Comparison of ENCODE assay signal across 17 cellular contexts in the genomic region with DNA sequence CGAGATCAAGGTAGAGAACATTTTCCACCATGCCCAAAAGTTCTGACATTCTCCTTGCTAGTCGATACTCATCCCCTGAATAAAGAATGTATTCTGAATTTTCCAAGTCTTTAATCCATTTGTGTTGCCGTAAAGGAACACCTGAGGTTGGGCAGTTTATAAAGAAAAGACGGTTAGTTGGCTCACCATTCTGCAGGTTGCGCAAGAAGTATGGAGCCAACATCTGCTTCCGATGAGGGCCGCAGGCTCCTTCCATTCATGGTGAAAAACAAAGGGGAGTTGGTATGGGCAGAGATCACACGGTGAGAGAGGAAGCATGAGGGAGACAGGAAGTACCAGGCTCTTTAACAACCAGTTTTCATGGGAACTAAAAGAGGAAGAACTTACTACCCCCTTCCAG.
DNase-seq lines count a peak whose midpoint lies in the region; ATAC-seq, FAIRE-seq and TF ChIP-seq lines count a peak whose summit lies in the region.
"Had no signal": no experiment of that assay in that cellular context is flagged by ENCODE, and none has a peak within 500 bp of the region (broad histone marks: within the 10 kb centered on the region; RNA-seq: fewer than 3 reads in every experiment).

No MANE protein-coding gene starts in this region.

- H2BK120ac ChIP-seq in H1 (replicated peaks; ENCODE audit: low read depth, low read length) = no peak overlapping the region

- no peak overlapping the region for H4K8ac ChIP-seq in H1 (ENCODE audit: extremely low read depth, insufficient read depth, low read length)

- H2BK20ac ChIP-seq in H1 (ENCODE audit: low read length) = no peak overlapping the region

- H2BK15ac ChIP-seq in H1 (ENCODE audit: low read length) = no peak overlapping the region

- no peaks in the 10 kb centered on the region for H3K27me3 ChIP-seq in HepG2 (ENCODE audit: control insufficient read depth in 1 of 2, insufficient read depth in 2 of 2, low read length in 2 of 2)
- H3K27me3 ChIP-seq in right lobe of liver = no peaks in the 10 kb centered on the region
- H3K27me3 ChIP-seq in H1 (replicated peaks in 1 of 4; ENCODE audit: control insufficient read depth in 3 of 4, extremely low read depth in 1 of 4, insufficient read depth in 3 of 4, low read length in 3 of 4) = no peaks in the 10 kb centered on the region

- H2AFZ ChIP-seq in HepG2 (ENCODE audit: low read length) (no peak overlapping the region), H1 (ENCODE audit: low read length) (no peak overlapping the region)
- H2AFZ ChIP-seq: GM23248 had no signal

- H3K36me3 ChIP-seq in HepG2 (replicated peaks in 1 of 2; ENCODE audit: control insufficient read depth in 1 of 2, insufficient read depth in 2 of 2, low read length in 2 of 2) = no peaks in the 10 kb centered on the region
- no peaks in the 10 kb centered on the region for H3K36me3 ChIP-seq in right lobe of liver
- H3K36me3 ChIP-seq in H1 (ENCODE audit: control insufficient read depth in 2 of 4, insufficient read depth in 4 of 4, low read length in 3 of 4) = no peaks in the 10 kb centered on the region

- no peak overlapping the region for H2BK12ac ChIP-seq in H1 (ENCODE audit: low read depth, low read length)

- no peak overlapping the region for H3K4me2 ChIP-seq in HepG2 (ENCODE audit: low read depth, low read length)
- H3K4me2 ChIP-seq in H1 (ENCODE audit: insufficient read depth in 1 of 2, low read depth in 2 of 2, low read length in 2 of 2) = no peak overlapping the region

- H4K20me1 ChIP-seq in HepG2 (ENCODE audit: insufficient read depth, low read length) (no peaks in the 10 kb centered on the region), H1 (replicated peaks in 1 of 2; ENCODE audit: control insufficient read depth in 1 of 2, insufficient read depth in 2 of 2, low read length in 2 of 2) (no peaks in the 10 kb centered on the region)

- ATAC-seq in HepG2 = no peak
- ATAC-seq in right lobe of liver = no peak
- no peak for ATAC-seq in GM21717 (IDR thresholded peaks at IDR 0.05; ENCODE audit: unreplicated experiment)
- ATAC-seq: HCT116 had no signal

- CTCF ChIA-PET in HepG2 (lab: Yijun Ruan, JAX; ENCODE audit: low intra/inter-chr PET ratio, low total read pairs) (no interaction called here), H1 (lab: Charles Lee; ENCODE audit: partially characterized antibody) (no interaction called here)

- BruUV-seq in HepG2 (replicated peaks; lab: Mats Ljungman, UMichigan) = no TSS peak

- no peak overlapping the region for H2BK5ac ChIP-seq in H1 (ENCODE audit: low read depth, low read length)

- FAIRE-seq in HepG2 (lab: Jason Lieb, UNC) (no peak), H1 (lab: Jason Lieb, UNC) (no peak)
- FAIRE-seq: G401.6, GM12892 had no signal

- no peaks in the 10 kb centered on the region for H3K23me2 ChIP-seq in H1 (ENCODE audit: low read depth, low read length)

- no peaks in the 10 kb centered on the region for H3K79me2 ChIP-seq in HepG2 (ENCODE audit: insufficient read depth, low read length)
- H3K79me2 ChIP-seq in H1 (ENCODE audit: control insufficient read depth in 1 of 2, insufficient read depth in 2 of 2, low read length in 2 of 2) = no peaks in the 10 kb centered on the region

- no peak for TF ChIP-seq RAD21 in HepG2 (CRISPR knock-in tag; IDR thresholded peaks at IDR 0.05)
- no peak for TF ChIP-seq RAD21 in H1 (IDR thresholded peaks at IDR 0.05 in 1 of 2, conservative IDR thresholded peaks at IDR 0.05 in 1 of 2; ENCODE audit: low read depth in 2 of 2, low read length in 2 of 2)

- in situ Hi-C loops in HepG2 (cut with HindIII; ENCODE audit: extremely low pct_ligation_motif_present, low pct_unique_long_range_greater_than_20kb) (no loop called here), KBM-7 (cut with MboI; ENCODE audit: low pct_unique_long_range_greater_than_20kb, low sequenced_read_pairs) (no loop called here)

- H4K5ac ChIP-seq in H1 (ENCODE audit: insufficient read length, low read depth, low read length) = no peak overlapping the region

- H3K27ac ChIP-seq in HepG2 (ENCODE audit: extremely low read length, insufficient read depth, low read length) (no peak overlapping the region), right lobe of liver (no peak overlapping the region), H1 (ENCODE audit: low read depth, low read length) (no peak overlapping the region)
- H3K27ac ChIP-seq: GM23248 had no signal

- no peak for TF ChIP-seq EP300 in HepG2 (IDR thresholded peaks at IDR 0.05; ENCODE audit: low read depth in 2 of 2, low read length in 2 of 2)
- TF ChIP-seq EP300 in HepG2 (CRISPR knock-in tag; IDR thresholded peaks at IDR 0.05; ENCODE audit: borderline replicate concordance) = no peak
- no peak for TF ChIP-seq EP300 in H1 (IDR thresholded peaks at IDR 0.05; ENCODE audit: borderline replicate concordance in 1 of 2, low read depth in 2 of 2, low read length in 2 of 2)

- POLR2A ChIA-PET in HepG2 (lab: Yijun Ruan, JAX) = no interaction called here
- POLR2A ChIA-PET in H1 (lab: Charles Lee; ENCODE audit: partially characterized antibody) = no interaction called here

- H3K14ac ChIP-seq in H1 (ENCODE audit: insufficient read length) = no peak overlapping the region

- no peak overlapping the region for H3K56ac ChIP-seq in H1 (replicated peaks; ENCODE audit: insufficient read length, low read depth, low read length)

- H3K4me1 ChIP-seq in HepG2 (ENCODE audit: insufficient read depth, low read length) (no peaks in the 10 kb centered on the region), right lobe of liver (no peaks in the 10 kb centered on the region), H1 (replicated peaks in 1 of 4; ENCODE audit: control insufficient read depth in 3 of 4, insufficient read depth in 4 of 4, low read length in 3 of 4) (no peaks in the 10 kb centered on the region)

- H3K9ac ChIP-seq in HepG2 (ENCODE audit: insufficient read depth, low read depth, low read length) (no peak overlapping the region), H1 (replicated peaks in 1 of 4; ENCODE audit: extremely low read depth in 1 of 4, low read depth in 3 of 4, low read length in 3 of 4) (no peak overlapping the region)
- H3K9ac ChIP-seq: GM23248 had no signal

- H3K9me3 ChIP-seq in HepG2 (ENCODE audit: low read length) (no peaks in the 10 kb centered on the region), right lobe of liver (no peaks in the 10 kb centered on the region), H1 (ENCODE audit: insufficient read depth in 2 of 2, low read depth in 1 of 2, low read length in 1 of 2) (peaks cover 0 to 4% of the 10 kb centered on the region in 2 experiments; a peak in 1 of 4 replicates)

- TF ChIP-seq POLR2A in HepG2 (IDR thresholded peaks at IDR 0.05; ENCODE audit: insufficient read depth in 1 of 2, low read depth in 2 of 2, low read length in 2 of 2) (no peak), right lobe of liver (IDR thresholded peaks at IDR 0.05) (no peak), H1 (IDR thresholded peaks at IDR 0.05; ENCODE audit: control extremely low read depth in 1 of 2, low read depth in 2 of 2, low read length in 2 of 2) (no peak)

- no peak overlapping the region for H3K18ac ChIP-seq in H1 (ENCODE audit: extremely low read depth, low read length)

- intact Hi-C loops in HepG2 (cut with micrococcal nuclease; ENCODE audit: unreplicated experiment) = no loop called here
- intact Hi-C loops in right lobe of liver (cut with DNase I) = no loop called here

- WGBS in HepG2 (ENCODE audit: low lambda C conversion rate) = 45% methylated on average over 8 of the region's 8 CpGs
- 65% methylated on average over 8 of the region's 8 CpGs for WGBS in right lobe of liver (ENCODE audit: insufficient coverage, low coverage, low lambda C conversion rate, missing lambda C conversion rate)
- 90% methylated on average over 8 of the region's 8 CpGs; no CpG with 5 or more reads in 1 of the 2 experiments for WGBS in H1 (ENCODE audit: extremely low coverage in 1 of 2, insufficient coverage in 1 of 2, insufficient read length in 1 of 2, insufficient replicate concordance in 2 of 2, low coverage in 1 of 2, low lambda C conversion rate in 2 of 2, missing lambda C conversion rate in 1 of 2), 2 experiments

- DNase-seq in HepG2 (ENCODE audit: low spot score) (no peak), right lobe of liver (no peak), KBM-7 (peak; percentile 5), H1 (ENCODE audit: low read depth in 1 of 2, low spot score in 2 of 2) (no peak), NCI-H2227 (lab: John Stamatoyannopoulos, UW; ENCODE audit: unreplicated experiment) (no peak)
- DNase-seq: C1 segment of cervical spinal cord; Calu3; CD4-positive, alpha-beta memory T cell; COR-L47; DMS153; DND-41; GM23248; H9 had no signal

- H2AK5ac ChIP-seq in H1 (ENCODE audit: low read depth, low read length) = no peak overlapping the region

- no peak overlapping the region for H3K4ac ChIP-seq in H1 (replicated peaks; ENCODE audit: insufficient read length, low read depth, low read length)

- H3K4me3 ChIP-seq in HepG2 (replicated peaks in 1 of 3; ENCODE audit: insufficient read depth in 1 of 3, low read depth in 2 of 3, low read length in 3 of 3) (no peak overlapping the region), right lobe of liver (no peak overlapping the region), H1 (ENCODE audit: extremely low read depth in 1 of 4, insufficient read depth in 2 of 4, low read depth in 3 of 4, low read length in 4 of 4) (no peak overlapping the region)
- H3K4me3 ChIP-seq: GM23248 had no signal

- no peaks in the 10 kb centered on the region for H3K79me1 ChIP-seq in H1 (ENCODE audit: low read depth, low read length)

- H4K91ac ChIP-seq in H1 (replicated peaks; ENCODE audit: insufficient read length, low read length) = no peak overlapping the region

- no peak overlapping the region for H3K23ac ChIP-seq in H1 (ENCODE audit: insufficient read length)

- TF ChIP-seq CTCF in HepG2 (CRISPR knock-in tag; IDR thresholded peaks at IDR 0.05) = no peak
- TF ChIP-seq CTCF in right lobe of liver (IDR thresholded peaks at IDR 0.05) = no peak
- no peak for TF ChIP-seq CTCF in H1 (IDR thresholded peaks at IDR 0.05; ENCODE audit: control extremely low read depth in 1 of 3, insufficient read depth in 1 of 3, low read depth in 1 of 3, low read length in 3 of 3)

TF ChIP-seq in HepG2, 621 proteins besides CTCF, POLR2A, EP300 and RAD21 (continues in another document):
- TF ChIP-seq, protein P1, sequence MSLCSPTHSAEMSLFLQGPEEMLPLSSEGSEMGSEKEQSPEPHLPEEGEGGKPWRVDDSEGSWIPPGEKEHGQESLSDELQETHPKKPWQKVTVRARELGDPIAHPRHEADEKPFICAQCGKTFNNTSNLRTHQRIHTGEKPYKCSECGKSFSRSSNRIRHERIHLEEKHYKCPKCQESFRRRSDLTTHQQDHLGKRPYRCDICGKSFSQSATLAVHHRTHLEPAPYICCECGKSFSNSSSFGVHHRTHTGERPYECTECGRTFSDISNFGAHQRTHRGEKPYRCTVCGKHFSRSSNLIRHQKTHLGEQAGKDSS (CRISPR knock-in tag; IDR thresholded peaks at IDR 0.05; ENCODE audit: borderline replicate concordance, low read depth) = no peak

TF ChIP-seq in H1, 55 proteins besides CTCF, POLR2A, EP300 and RAD21:
- TF ChIP-seq RNF2 (IDR thresholded peaks at IDR 0.05; ENCODE audit: borderline replicate concordance, low read depth, low read length, missing control alignments, poor library complexity, severe bottlenecking) = no peak
- no peak for TF ChIP-seq TBP (IDR thresholded peaks at IDR 0.05; ENCODE audit: low read depth, low read length)
- peak; percentile 85 for TF ChIP-seq CEBPB (IDR thresholded peaks at IDR 0.05; ENCODE audit: low read depth, low read length)
TF ChIP-seq in H1: peak in this region for 1.
